In the genomic region with DNA sequence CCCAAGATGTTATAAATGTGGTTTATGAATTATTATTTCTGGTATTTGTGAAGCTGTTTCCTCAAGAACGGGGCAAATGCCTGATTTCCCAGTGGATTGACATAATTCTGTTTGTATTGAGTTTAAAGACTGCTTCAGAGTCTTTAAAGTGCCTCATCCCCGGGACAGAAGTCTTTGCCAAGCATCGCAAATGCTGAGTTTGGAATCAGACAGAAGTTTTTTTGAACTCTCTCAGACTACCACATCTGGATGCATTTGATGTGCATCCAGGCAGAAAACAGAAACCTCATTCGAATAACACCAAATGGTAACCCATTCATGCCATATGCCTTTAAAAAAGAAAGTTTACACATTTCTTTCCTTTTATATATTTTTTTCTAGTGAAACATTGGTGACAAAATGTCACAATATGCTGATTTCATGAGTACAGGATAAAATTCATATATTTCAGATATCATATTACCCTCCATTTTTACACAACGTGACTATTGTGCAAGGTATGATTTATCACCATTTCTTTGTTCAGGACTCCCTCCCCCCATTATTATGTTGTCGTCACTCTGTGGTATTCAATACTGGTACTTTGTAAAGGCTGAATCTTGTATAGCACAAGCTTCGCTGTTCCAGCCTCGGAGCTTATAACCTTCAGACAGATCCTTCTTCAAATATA, we compare ENCODE assay signal across 2 cellular contexts.
TF ChIP-seq lines count a peak whose summit lies in the region.

No MANE protein-coding gene starts in this region.

TF ChIP-seq in SK-N-SH, 30 proteins besides CTCF, POLR2A, EP300 and RAD21 (continued from another document):
- TF ChIP-seq YY1 (IDR thresholded peaks at IDR 0.05; ENCODE audit: low read depth) (no peak), POLR2AphosphoS5 (IDR thresholded peaks at IDR 0.05; ENCODE audit: low read depth, low read length) (no peak), RCOR1 (IDR thresholded peaks at IDR 0.05; ENCODE audit: low read length) (no peak), FOXM1 (IDR thresholded peaks at IDR 0.05; ENCODE audit: low read depth) (no peak), ELF1 (IDR thresholded peaks at IDR 0.05) (no peak), MEF2A (IDR thresholded peaks at IDR 0.05; ENCODE audit: borderline replicate concordance, low read depth) (no peak), RXRA (IDR thresholded peaks at IDR 0.05; ENCODE audit: borderline replicate concordance, low read depth) (no peak), TAF1 (IDR thresholded peaks at IDR 0.05; ENCODE audit: borderline replicate concordance, low read depth, low read length) (no peak), SIN3A (IDR thresholded peaks at IDR 0.05; ENCODE audit: borderline replicate concordance, low read depth, low read length) (no peak), EZH2phosphoT487 (IDR thresholded peaks at IDR 0.05; ENCODE audit: borderline replicate concordance, low read depth) (no peak), ZBTB33 (IDR thresholded peaks at IDR 0.05; ENCODE audit: borderline replicate concordance, low read depth) (no peak), TCF12 (IDR thresholded peaks at IDR 0.05) (no peak)
- TF ChIP-seq, protein P1, sequence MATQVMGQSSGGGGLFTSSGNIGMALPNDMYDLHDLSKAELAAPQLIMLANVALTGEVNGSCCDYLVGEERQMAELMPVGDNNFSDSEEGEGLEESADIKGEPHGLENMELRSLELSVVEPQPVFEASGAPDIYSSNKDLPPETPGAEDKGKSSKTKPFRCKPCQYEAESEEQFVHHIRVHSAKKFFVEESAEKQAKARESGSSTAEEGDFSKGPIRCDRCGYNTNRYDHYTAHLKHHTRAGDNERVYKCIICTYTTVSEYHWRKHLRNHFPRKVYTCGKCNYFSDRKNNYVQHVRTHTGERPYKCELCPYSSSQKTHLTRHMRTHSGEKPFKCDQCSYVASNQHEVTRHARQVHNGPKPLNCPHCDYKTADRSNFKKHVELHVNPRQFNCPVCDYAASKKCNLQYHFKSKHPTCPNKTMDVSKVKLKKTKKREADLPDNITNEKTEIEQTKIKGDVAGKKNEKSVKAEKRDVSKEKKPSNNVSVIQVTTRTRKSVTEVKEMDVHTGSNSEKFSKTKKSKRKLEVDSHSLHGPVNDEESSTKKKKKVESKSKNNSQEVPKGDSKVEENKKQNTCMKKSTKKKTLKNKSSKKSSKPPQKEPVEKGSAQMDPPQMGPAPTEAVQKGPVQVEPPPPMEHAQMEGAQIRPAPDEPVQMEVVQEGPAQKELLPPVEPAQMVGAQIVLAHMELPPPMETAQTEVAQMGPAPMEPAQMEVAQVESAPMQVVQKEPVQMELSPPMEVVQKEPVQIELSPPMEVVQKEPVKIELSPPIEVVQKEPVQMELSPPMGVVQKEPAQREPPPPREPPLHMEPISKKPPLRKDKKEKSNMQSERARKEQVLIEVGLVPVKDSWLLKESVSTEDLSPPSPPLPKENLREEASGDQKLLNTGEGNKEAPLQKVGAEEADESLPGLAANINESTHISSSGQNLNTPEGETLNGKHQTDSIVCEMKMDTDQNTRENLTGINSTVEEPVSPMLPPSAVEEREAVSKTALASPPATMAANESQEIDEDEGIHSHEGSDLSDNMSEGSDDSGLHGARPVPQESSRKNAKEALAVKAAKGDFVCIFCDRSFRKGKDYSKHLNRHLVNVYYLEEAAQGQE (IDR thresholded peaks at IDR 0.05; ENCODE audit: low read depth, low read length), result no peak
- TF ChIP-seq, protein P2, sequence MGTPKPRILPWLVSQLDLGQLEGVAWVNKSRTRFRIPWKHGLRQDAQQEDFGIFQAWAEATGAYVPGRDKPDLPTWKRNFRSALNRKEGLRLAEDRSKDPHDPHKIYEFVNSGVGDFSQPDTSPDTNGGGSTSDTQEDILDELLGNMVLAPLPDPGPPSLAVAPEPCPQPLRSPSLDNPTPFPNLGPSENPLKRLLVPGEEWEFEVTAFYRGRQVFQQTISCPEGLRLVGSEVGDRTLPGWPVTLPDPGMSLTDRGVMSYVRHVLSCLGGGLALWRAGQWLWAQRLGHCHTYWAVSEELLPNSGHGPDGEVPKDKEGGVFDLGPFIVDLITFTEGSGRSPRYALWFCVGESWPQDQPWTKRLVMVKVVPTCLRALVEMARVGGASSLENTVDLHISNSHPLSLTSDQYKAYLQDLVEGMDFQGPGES (IDR thresholded peaks at IDR 0.05; ENCODE audit: low read depth, low read length), result no peak

TF ChIP-seq in SK-N-SH treated with all-trans-retinoic acid at 6 μM for 48 hours, 23 proteins besides CTCF, POLR2A, EP300 and RAD21:
- TF ChIP-seq POU6F1 (CRISPR knock-in tag; IDR thresholded peaks at IDR 0.05; ENCODE audit: borderline replicate concordance, low read depth) (no peak), ZNF565 (CRISPR knock-in tag; conservative IDR thresholded peaks at IDR 0.05; ENCODE audit: low read depth) (no peak), BACH2 (CRISPR knock-in tag; IDR thresholded peaks at IDR 0.05; ENCODE audit: borderline replicate concordance) (no peak)
